ENCODE assay signal across 8 cellular contexts in genomic region chr1:47432071-47433036, GRCh38. TPM values are rescaled to one million over a fixed set of nuclear protein-coding genes. Genes with fewer than 3 reads are reported as not detected.
DNase-seq lines count a peak whose midpoint lies in the region; ATAC-seq and TF ChIP-seq lines count a peak whose summit lies in the region.

No MANE protein-coding gene starts in this region.

- peak; percentile 37 for ATAC-seq in GM18868 (IDR thresholded peaks at IDR 0.05; ENCODE audit: unreplicated experiment)
- no peak for ATAC-seq in HG02678 (IDR thresholded peaks at IDR 0.05; ENCODE audit: unreplicated experiment)

- peaks cover 3% of the 10 kb centered on the region for H3K36me3 Mint-ChIP-seq in chondrocyte (ENCODE audit: low read depth)

- TF ChIP-seq CTCF in chondrocyte (IDR thresholded peaks at IDR 0.05), result peak; percentile 91

- peak overlapping the region; percentile 53 for H3K4me3 Mint-ChIP-seq in chondrocyte (ENCODE audit: unreplicated experiment)

- H3K9me3 Mint-ChIP-seq in chondrocyte (ENCODE audit: low read depth), result no peaks in the 10 kb centered on the region

- H3K4me1 Mint-ChIP-seq in chondrocyte (ENCODE audit: low read depth), result peaks cover 57% of the 10 kb centered on the region

- H3K27ac Mint-ChIP-seq in chondrocyte (ENCODE audit: unreplicated experiment), result peak overlapping the region; percentile 98

- peak; percentile 46 for DNase-seq in A172 (ENCODE audit: low spot score)
- peak; percentile 84 for DNase-seq in MV-4-11 (lab: John Stamatoyannopoulos, UW)
- peak; percentile 20 to 42 (median 30) for DNase-seq in activated CD4-positive, CD25-positive, alpha-beta regulatory T cell (lab: John Stamatoyannopoulos, UW)
- no peak for DNase-seq in chondrocyte (ENCODE audit: low spot score)
- DNase-seq in kidney glomerular epithelial cell (lab: John Stamatoyannopoulos, UW), result peak; percentile 78
- peak; percentile 66 to 74 for DNase-seq in stimulated activated CD4-positive, alpha-beta T cell treated with anti-CD3 and anti-CD28 coated beads, Interleukin-2, amount 100 ng/mL, for 24 hours

- H3K27me3 Mint-ChIP-seq in chondrocyte (ENCODE audit: low read depth), result peaks cover 6% of the 10 kb centered on the region

RNA-seq across cellular contexts. Expression of gene FOXD2, which starts 5.5 kb away (rescaled TPM):
- 0.07 and 0.55 TPM in 2 replicates for total RNA-seq in A172 (2014; rRNA removed; shearing (Covaris generic))
- total RNA-seq in chondrocyte, result 0.90 to 1.0 TPM (median 1.0 TPM) in 3 replicates

RNA-seq across cellular contexts. Expression of gene FOXE3, which starts 16.3 kb away (rescaled TPM):
- total RNA-seq in A172 (2014; rRNA removed; shearing (Covaris generic)), result not detected in 2 replicates
- not detected in 3 replicates for total RNA-seq in chondrocyte
